ENCODE assay signal across 3 cellular contexts in genomic region chr9:120659617-120660169, GRCh38.
TF ChIP-seq lines count a peak whose summit lies in the region.

No MANE protein-coding gene starts in this region.

TF ChIP-seq in HepG2, 621 proteins besides CTCF, POLR2A, EP300 and RAD21:
- TF ChIP-seq ZMYM2 (CRISPR knock-in tag; IDR thresholded peaks at IDR 0.05) (no peak), FOXJ3 (CRISPR knock-in tag; IDR thresholded peaks at IDR 0.05; ENCODE audit: borderline replicate concordance) (no peak)

TF ChIP-seq in SK-N-SH, 30 proteins besides CTCF, POLR2A, EP300 and RAD21:
- TF ChIP-seq FOXM1 (IDR thresholded peaks at IDR 0.05; ENCODE audit: low read depth) (no peak), ELF1 (IDR thresholded peaks at IDR 0.05) (no peak), NFIC (IDR thresholded peaks at IDR 0.05; ENCODE audit: borderline replicate concordance) (no peak), REST (IDR thresholded peaks at IDR 0.05; ENCODE audit: low read depth, low read length) (no peak), MEF2A (IDR thresholded peaks at IDR 0.05; ENCODE audit: borderline replicate concordance, low read depth) (no peak), SMC3 (IDR thresholded peaks at IDR 0.05; ENCODE audit: low read depth, low read length) (no peak), IRF3 (IDR thresholded peaks at IDR 0.05; ENCODE audit: low read depth, low read length) (no peak), FOSL2 (IDR thresholded peaks at IDR 0.05; ENCODE audit: borderline replicate concordance, low read depth) (no peak), YY1 (IDR thresholded peaks at IDR 0.05; ENCODE audit: low read depth) (no peak), TEAD4 (IDR thresholded peaks at IDR 0.05; ENCODE audit: borderline replicate concordance, insufficient read depth) (no peak), MXI1 (IDR thresholded peaks at IDR 0.05; ENCODE audit: low read depth, low read length) (no peak; the same call in 1 of the 2 replicates), RFX5 (IDR thresholded peaks at IDR 0.05; ENCODE audit: low read length) (no peak), CHD2 (IDR thresholded peaks at IDR 0.05; ENCODE audit: low read length, partially characterized antibody) (peak; percentile 30), FOXJ3 (CRISPR knock-in tag; IDR thresholded peaks at IDR 0.05) (no peak), GATA2 (CRISPR knock-in tag; IDR thresholded peaks at IDR 0.05) (peak; percentile 42; the same call in 1 of the 2 replicates)

TF ChIP-seq in K562, 482 proteins besides CTCF, POLR2A, EP300 and RAD21:
- TF ChIP-seq USF2 (CRISPR knock-in tag; IDR thresholded peaks at IDR 0.05), result no peak
- no peak for TF ChIP-seq MCM3 (IDR thresholded peaks at IDR 0.05)
- TF ChIP-seq CAMTA2 (CRISPR knock-in tag; conservative IDR thresholded peaks at IDR 0.05), result no peak
- no peak for TF ChIP-seq ZNF512 (tag; IDR thresholded peaks at IDR 0.05)
- TF ChIP-seq PBX2 (CRISPR knock-in tag; IDR thresholded peaks at IDR 0.05; ENCODE audit: low read depth), result no peak
- peak; percentile 27; the same call in 1 of the 2 replicates for TF ChIP-seq PBX2 (tag; conservative IDR thresholded peaks at IDR 0.05; ENCODE audit: low read depth)
- TF ChIP-seq DACH1 (IDR thresholded peaks at IDR 0.05; ENCODE audit: partially characterized antibody), result no peak
- TF ChIP-seq, protein P1, sequence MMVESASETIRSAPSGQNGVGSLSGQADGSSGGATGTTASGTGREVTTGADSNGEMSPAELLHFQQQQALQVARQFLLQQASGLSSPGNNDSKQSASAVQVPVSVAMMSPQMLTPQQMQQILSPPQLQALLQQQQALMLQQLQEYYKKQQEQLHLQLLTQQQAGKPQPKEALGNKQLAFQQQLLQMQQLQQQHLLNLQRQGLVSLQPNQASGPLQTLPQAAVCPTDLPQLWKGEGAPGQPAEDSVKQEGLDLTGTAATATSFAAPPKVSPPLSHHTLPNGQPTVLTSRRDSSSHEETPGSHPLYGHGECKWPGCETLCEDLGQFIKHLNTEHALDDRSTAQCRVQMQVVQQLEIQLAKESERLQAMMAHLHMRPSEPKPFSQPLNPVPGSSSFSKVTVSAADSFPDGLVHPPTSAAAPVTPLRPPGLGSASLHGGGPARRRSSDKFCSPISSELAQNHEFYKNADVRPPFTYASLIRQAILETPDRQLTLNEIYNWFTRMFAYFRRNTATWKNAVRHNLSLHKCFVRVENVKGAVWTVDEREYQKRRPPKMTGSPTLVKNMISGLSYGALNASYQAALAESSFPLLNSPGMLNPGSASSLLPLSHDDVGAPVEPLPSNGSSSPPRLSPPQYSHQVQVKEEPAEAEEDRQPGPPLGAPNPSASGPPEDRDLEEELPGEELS (CRISPR knock-in tag; IDR thresholded peaks at IDR 0.05; ENCODE audit: borderline replicate concordance), result no peak
- TF ChIP-seq PKNOX1 (IDR thresholded peaks at IDR 0.05), result peak; percentile 9; the same call in 1 of the 2 replicates
- no peak for TF ChIP-seq CREM (IDR thresholded peaks at IDR 0.05; ENCODE audit: low read depth)
- no peak for TF ChIP-seq BCL6 (CRISPR knock-in tag; IDR thresholded peaks at IDR 0.05)
- no peak for TF ChIP-seq ARID4B (CRISPR knock-in tag; IDR thresholded peaks at IDR 0.05)
- TF ChIP-seq TBL1XR1 (IDR thresholded peaks at IDR 0.05; ENCODE audit: low read length in 2 of 2), result no peak
- TF ChIP-seq ZHX1 (conservative IDR thresholded peaks at IDR 0.05; ENCODE audit: low read length), result no peak
TF ChIP-seq in K562: peak in this region for 2.
